Comparison of ENCODE assay signal across 12 cellular contexts in the genomic region with DNA sequence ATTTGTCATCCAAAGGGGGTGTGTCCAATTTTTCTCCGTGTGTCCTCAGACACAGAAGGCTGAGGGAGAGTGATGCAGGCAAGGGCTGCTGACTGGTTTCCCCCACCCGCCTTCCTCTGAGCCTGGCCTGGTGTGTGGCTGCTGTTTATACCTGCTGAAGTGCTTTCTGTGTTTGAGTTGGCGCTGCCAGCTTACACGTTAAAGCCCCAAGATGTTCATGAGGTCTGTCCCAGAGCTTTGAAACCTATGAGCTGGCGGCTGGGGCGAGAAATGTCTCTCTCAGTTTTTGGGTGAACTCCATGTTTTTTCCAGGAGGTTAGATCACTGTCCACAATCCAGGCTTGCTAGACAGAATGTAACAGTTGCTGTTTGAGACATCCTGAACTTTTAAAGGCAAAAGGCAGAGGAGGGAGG.
DNase-seq lines count a peak whose midpoint lies in the region; ATAC-seq and TF ChIP-seq lines count a peak whose summit lies in the region.
"Had no signal": no experiment of that assay in that cellular context is flagged by ENCODE, and none has a peak within 500 bp of the region (broad histone marks: within the 10 kb centered on the region; RNA-seq: fewer than 3 reads in every experiment).

No MANE protein-coding gene starts in this region.

- H3K9me3 Mint-ChIP-seq in neural progenitor cell: no peaks in the 10 kb centered on the region

- H3K4me3 ChIP-seq in foreskin fibroblast (ENCODE audit: low read depth in 1 of 2, low read length in 2 of 2) (no peak overlapping the region), neural progenitor cell (no peak overlapping the region), aorta (ENCODE audit: low read length in 2 of 2) (no peak overlapping the region)

- peak overlapping the region; percentile 18 for H3K27ac Mint-ChIP-seq in neural progenitor cell
- H3K27ac Mint-ChIP-seq: activated CD4-positive, alpha-beta T cell treated with anti-CD3 and anti-CD28 coated beads for 36 hours; activated naive CD8-positive, alpha-beta T cell treated with anti-CD3 and anti-CD28 coated beads for 36 hours; naive B cell had no signal

- peak in 2 of 3 experiments; percentile 9 to 28 for DNase-seq in NCI-H1417 (lab: John Stamatoyannopoulos, UW)
- DNase-seq in NCI-H1417 treated with DMSO at 0.1 percent for 48 hours (lab: John Stamatoyannopoulos, UW): no peak
- DNase-seq in foreskin fibroblast: peak; percentile 42 to 61
- DNase-seq in neural progenitor cell (ENCODE audit: low spot score): no peak
- DNase-seq in aorta: peak; percentile 47 to 78
- no peak for DNase-seq in effector CD4-positive, alpha-beta T cell
- DNase-seq in stimulated activated CD4-positive, alpha-beta T cell treated with anti-CD3 and anti-CD28 coated beads, Interleukin-12 subunit alpha, Interleukin-12 subunit beta, amount 100 ng/mL, for 4 hours: no peak
- DNase-seq: activated CD4-positive, alpha-beta T cell treated with anti-CD3 and anti-CD28 coated beads for 36 hours; activated naive CD8-positive, alpha-beta T cell treated with anti-CD3 and anti-CD28 coated beads for 36 hours; naive B cell; NCI-H2081 had no signal

- no peak overlapping the region for H2AFZ ChIP-seq in neural progenitor cell (replicated peaks)

- no peaks in the 10 kb centered on the region for H3K36me3 Mint-ChIP-seq in neural progenitor cell
- H3K36me3 Mint-ChIP-seq: activated naive CD8-positive, alpha-beta T cell treated with anti-CD3 and anti-CD28 coated beads for 36 hours; naive B cell had no signal

- no peaks in the 10 kb centered on the region for H3K79me2 ChIP-seq in neural progenitor cell (ENCODE audit: low read depth)

- no peaks in the 10 kb centered on the region for H3K9me3 ChIP-seq in neural progenitor cell (ENCODE audit: low read depth)
- no peaks in the 10 kb centered on the region for H3K9me3 ChIP-seq in aorta (ENCODE audit: control insufficient read depth, low read length)

- no peaks in the 10 kb centered on the region for H3K27me3 Mint-ChIP-seq in neural progenitor cell (ENCODE audit: insufficient read depth, low read depth)
- H3K27me3 Mint-ChIP-seq: activated CD4-positive, alpha-beta T cell treated with anti-CD3 and anti-CD28 coated beads for 36 hours; naive B cell had no signal

- H3K27ac ChIP-seq in neural progenitor cell (no peak overlapping the region), aorta (ENCODE audit: low read depth in 1 of 2, low read length in 2 of 2) (peak overlapping the region; percentile 11 to 72)

- H3K27me3 ChIP-seq in neural progenitor cell (no peaks in the 10 kb centered on the region), aorta (ENCODE audit: control insufficient read depth in 1 of 2, insufficient read depth in 2 of 2, low read length in 1 of 2) (no peaks in the 10 kb centered on the region)

- intact Hi-C loops in aorta (cut with DNase I): no loop called here

- ATAC-seq in aorta (ENCODE audit: low FRiP score) (peak; percentile 74), GM21529 (IDR thresholded peaks at IDR 0.05; ENCODE audit: unreplicated experiment) (no peak)
- ATAC-seq: activated CD4-positive, alpha-beta T cell treated with anti-CD3 and anti-CD28 coated beads for 36 hours had no signal

- H3K36me3 ChIP-seq in neural progenitor cell: no peaks in the 10 kb centered on the region
- no peaks in the 10 kb centered on the region for H3K36me3 ChIP-seq in aorta (ENCODE audit: control insufficient read depth in 1 of 2, insufficient read depth in 2 of 2, low read length in 1 of 2)

- H3K9ac ChIP-seq in neural progenitor cell: no peak overlapping the region

- TF ChIP-seq CTCF in foreskin fibroblast (IDR thresholded peaks at IDR 0.05; ENCODE audit: low read depth, low read length): no peak
- TF ChIP-seq CTCF in neural progenitor cell (IDR thresholded peaks at IDR 0.05): no peak

- no peaks in the 10 kb centered on the region for H3F3A ChIP-seq in neural progenitor cell (ENCODE audit: low read depth)

- peaks cover 10% of the 10 kb centered on the region for H3K4me1 ChIP-seq in neural progenitor cell
- H3K4me1 ChIP-seq in aorta (ENCODE audit: control insufficient read depth in 1 of 2, insufficient read depth in 2 of 2, low read length in 2 of 2): no peaks in the 10 kb centered on the region

- no peaks in the 10 kb centered on the region for H4K20me1 ChIP-seq in neural progenitor cell (ENCODE audit: low read depth)

- peaks cover 26% of the 10 kb centered on the region for H3K4me1 Mint-ChIP-seq in neural progenitor cell
- H3K4me1 Mint-ChIP-seq: activated CD4-positive, alpha-beta T cell treated with anti-CD3 and anti-CD28 coated beads for 36 hours; activated naive CD8-positive, alpha-beta T cell treated with anti-CD3 and anti-CD28 coated beads for 36 hours had no signal

- H3K4me2 ChIP-seq in neural progenitor cell: no peak overlapping the region

- WGBS in aorta, 2 donors: 16 to 21% methylated on average over 6 of the region's 6 CpGs

- H3K4me3 Mint-ChIP-seq in neural progenitor cell: no peak overlapping the region
- H3K4me3 Mint-ChIP-seq: activated CD4-positive, alpha-beta T cell treated with anti-CD3 and anti-CD28 coated beads for 36 hours; activated naive CD8-positive, alpha-beta T cell treated with anti-CD3 and anti-CD28 coated beads for 36 hours; naive B cell had no signal

Comparison
In these comparisons a context has a peak if more than half of its experiments do, and no peak if none do; other contexts are left out.
1. DNase-seq: peak in NCI-H1417 (2 of 3), foreskin fibroblast (2 of 2) and aorta (2 of 2); none in NCI-H1417 treated with DMSO at 0.1 percent for 48 hours (single experiment), neural progenitor cell (single experiment), effector CD4-positive, alpha-beta T cell (single experiment) and stimulated activated CD4-positive, alpha-beta T cell treated with anti-CD3 and anti-CD28 coated beads, Interleukin-12 subunit alpha, Interleukin-12 subunit beta, amount 100 ng/mL, for 4 hours (single experiment).